In genomic region chr21:42002421-42002958, GRCh38 we compare ENCODE assay signal across 8 cellular contexts. TPM values are rescaled to one million over a fixed set of nuclear protein-coding genes. Genes with fewer than 3 reads are reported as not detected.
DNase-seq lines count a peak whose midpoint lies in the region; ATAC-seq and TF ChIP-seq lines count a peak whose summit lies in the region.

No MANE protein-coding gene starts in this region.

- H3K36me3 ChIP-seq in left lung (peaks cover 0 to 19% of the 10 kb centered on the region in 2 donors), gastrocnemius medialis (no peaks in the 10 kb centered on the region)

- H3K4me3 Mint-ChIP-seq in CD4-positive, alpha-beta T cell, result peak overlapping the region; percentile 12

- TF ChIP-seq POLR2A in gastrocnemius medialis (IDR thresholded peaks at IDR 0.05), result no peak

- H3K4me3 ChIP-seq in left lung, result no peak overlapping the region
- no peak overlapping the region for H3K4me3 ChIP-seq in gastrocnemius medialis

- H3K4me1 Mint-ChIP-seq in CD4-positive, alpha-beta T cell (ENCODE audit: low read depth), result peaks cover 44% of the 10 kb centered on the region

- in situ Hi-C loops in gastrocnemius medialis (cut with MboI; ENCODE audit: low sequenced_read_pairs in 4 of 4), result loop anchor here in 1 of 4 donors (25.0 kb wide), 1 partner anchor 110 kb away; no protein-coding TSS in a partner anchor

- ATAC-seq in CD4-positive, alpha-beta T cell (ENCODE audit: poor library complexity), result peak; percentile 85
- ATAC-seq in GM21619 (IDR thresholded peaks at IDR 0.05; ENCODE audit: unreplicated experiment) (peak; percentile 77), left lung (no peak), gastrocnemius medialis (no peak)

- intact Hi-C loops in CD4-positive, alpha-beta T cell (cut with DNase I, micrococcal nuclease), result loop anchor here in 1 of 2 experiments (10.0 kb wide), 1 partner anchor 118 kb away; no protein-coding TSS in a partner anchor
- intact Hi-C loops in left lung (cut with DNase I) (loop anchor here in 1 of 2 donors (10.0 kb wide), 1 partner anchor 102 kb away; no protein-coding TSS in a partner anchor), gastrocnemius medialis (cut with DNase I; ENCODE audit: low total_unique reads) (no loop called here)

- no peaks in the 10 kb centered on the region for H3K9me3 ChIP-seq in CD4-positive, alpha-beta T cell (ENCODE audit: control insufficient read depth, low read length)
- H3K9me3 ChIP-seq in left lung (no peaks in the 10 kb centered on the region), gastrocnemius medialis (no peaks in the 10 kb centered on the region)

- peaks cover 62% of the 10 kb centered on the region for H3K36me3 Mint-ChIP-seq in CD4-positive, alpha-beta T cell (ENCODE audit: low read depth)

- DNase-seq in CD4-positive, alpha-beta T cell, result peak; percentile 22 to 57 (median 46)
- DNase-seq in RWPE1 (ENCODE audit: low spot score) (peak; percentile 52), SIG-M5 (lab: John Stamatoyannopoulos, UW) (no peak), left lung (no peak), gastrocnemius medialis (no peak)
- DNase-seq in activated naive CD8-positive, alpha-beta T cell treated with anti-CD3 and anti-CD28 coated beads, Interleukin-2, amount 50 U/mL, for 16 hours (ENCODE audit: low read depth, low spot score), result peak; percentile 4
- peak; percentile 67 for DNase-seq in stimulated activated CD4-positive, alpha-beta T cell treated with anti-CD3 and anti-CD28 coated beads, Interleukin-12 subunit alpha, Interleukin-12 subunit beta, amount 100 ng/mL, for 4 hours

- TF ChIP-seq CTCF in CD4-positive, alpha-beta T cell (IDR thresholded peaks at IDR 0.05), result no peak
- TF ChIP-seq CTCF in RWPE1 (conservative IDR thresholded peaks at IDR 0.05; ENCODE audit: low read depth) (no peak), left lung (IDR thresholded peaks at IDR 0.05) (no peak), gastrocnemius medialis (IDR thresholded peaks at IDR 0.05 in 4 of 5, conservative IDR thresholded peaks at IDR 0.05 in 1 of 5) (no peak)

- peak overlapping the region; percentile 36 for H3K27ac Mint-ChIP-seq in CD4-positive, alpha-beta T cell

- CTCF ChIA-PET in CD4-positive, alpha-beta T cell (lab: Charles Lee), result interaction anchor here (1.3 kb wide), 1 partner anchor 105 kb away, joined by 3 read pairs; no protein-coding TSS in a partner anchor
- CTCF ChIA-PET in RWPE1 (lab: Yijun Ruan, JAX), result interaction anchor here (0.7 kb wide), 1 partner anchor 177 kb away, joined by 3 read pairs; no protein-coding TSS in a partner anchor

- POLR2A ChIA-PET in CD4-positive, alpha-beta T cell (lab: Charles Lee), result interaction anchor here (0.9 kb wide), 1 partner anchor 61 kb away, joined by 6 read pairs; no protein-coding TSS in a partner anchor
- POLR2A ChIA-PET in RWPE1 (lab: Yijun Ruan, JAX; ENCODE audit: low non-redundant PET), result no interaction called here

- no peak overlapping the region for H3K27ac ChIP-seq in CD4-positive, alpha-beta T cell (ENCODE audit: low read depth, low read length)
- peak overlapping the region; percentile 57; the same call in 1 of the 2 replicates for H3K27ac ChIP-seq in RWPE1
- no peak overlapping the region for H3K27ac ChIP-seq in left lung
- no peak overlapping the region for H3K27ac ChIP-seq in gastrocnemius medialis

- no peaks in the 10 kb centered on the region for H3K9me3 Mint-ChIP-seq in CD4-positive, alpha-beta T cell

- H3K27me3 ChIP-seq in CD4-positive, alpha-beta T cell (ENCODE audit: control insufficient read depth, insufficient read depth, low read length), result no peaks in the 10 kb centered on the region
- H3K27me3 ChIP-seq in left lung (no peaks in the 10 kb centered on the region), gastrocnemius medialis (no peaks in the 10 kb centered on the region)

- no peaks in the 10 kb centered on the region for H3K27me3 Mint-ChIP-seq in CD4-positive, alpha-beta T cell

- H3K4me1 ChIP-seq in left lung (no peaks in the 10 kb centered on the region), gastrocnemius medialis (peaks cover 0 to 14% of the 10 kb centered on the region in 2 donors)

RNA-seq across cellular contexts. Expression of gene ZBTB21, which starts 7.7 kb away (rescaled TPM):
- 100 to 1,000 TPM; 132 to 139 TPM for total RNA-seq in CD4-positive, alpha-beta T cell
- 10 to 100 TPM; 12.2 to 13.9 TPM for total RNA-seq in left lung
- total RNA-seq in gastrocnemius medialis, result 1 to 10 TPM; 1.9 to 5.0 (median 4.0) TPM

RNA-seq across cellular contexts. Expression of gene C2CD2, which starts 48.7 kb away (rescaled TPM):
- 1 to 10 TPM; 8.2 to 8.8 TPM for total RNA-seq in CD4-positive, alpha-beta T cell
- total RNA-seq in left lung (10 to 100 TPM; 19.4 to 22.0 TPM), gastrocnemius medialis (1 to 10 TPM; 1.7 to 7.2 (median 2.4) TPM)

Comparison
In these comparisons a context has a peak if more than half of its experiments do, and no peak if none do; other contexts are left out.
1. ATAC-seq: peak in CD4-positive, alpha-beta T cell (single experiment) and GM21619 (single experiment); none in left lung (single experiment) and gastrocnemius medialis (0 of 2).
2. DNase-seq: peak in CD4-positive, alpha-beta T cell (10 of 10), RWPE1 (single experiment), activated naive CD8-positive, alpha-beta T cell treated with anti-CD3 and anti-CD28 coated beads, Interleukin-2, amount 50 U/mL, for 16 hours (single experiment) and stimulated activated CD4-positive, alpha-beta T cell treated with anti-CD3 and anti-CD28 coated beads, Interleukin-12 subunit alpha, Interleukin-12 subunit beta, amount 100 ng/mL, for 4 hours (single experiment); none in SIG-M5 (single experiment), left lung (0 of 2) and gastrocnemius medialis (0 of 2).
3. RNA of gene ZBTB21, which starts 7.7 kb away (total RNA-seq): 132 to 139 TPM in CD4-positive, alpha-beta T cell; 12.2 to 13.9 TPM in left lung and 1.9 to 5.0 TPM in gastrocnemius medialis; every median in the first group is over 4 times any median in the second.